ENCODE assay signal across 24 cellular contexts in genomic region chr2:9937968-9938367, GRCh38. TPM values are rescaled to one million over a fixed set of nuclear protein-coding genes. Genes with fewer than 3 reads are reported as not detected.
DNase-seq lines count a peak whose midpoint lies in the region; ATAC-seq, FAIRE-seq and TF ChIP-seq lines count a peak whose summit lies in the region.
"Had no signal": no experiment of that assay in that cellular context is flagged by ENCODE, and none has a peak within 500 bp of the region (broad histone marks: within the 10 kb centered on the region; RNA-seq: fewer than 3 reads in every experiment).

No MANE protein-coding gene starts in this region.

- H3K4me1 ChIP-seq in A549 (peaks cover 7% of the 10 kb centered on the region; the same call in 2 of the 3 replicates), neural progenitor cell (peaks cover 13% of the 10 kb centered on the region), right atrium auricular region (peaks cover 0 to 5% of the 10 kb centered on the region in 2 donors)
- H3K4me1 ChIP-seq: BLaER1 treated with 17β-estradiol and CSF1 and Interleukin-3, amounts not matched to agents 10 nM and 100 nM had no signal

- no peak for TF ChIP-seq CTCF in A549 (IDR thresholded peaks at IDR 0.05)
- TF ChIP-seq CTCF in WTC11 (IDR thresholded peaks at IDR 0.05) = no peak
- peak; percentile 4 for TF ChIP-seq CTCF in neural progenitor cell (IDR thresholded peaks at IDR 0.05)
- no peak for TF ChIP-seq CTCF in right atrium auricular region (IDR thresholded peaks at IDR 0.05)

- H3K4me2 ChIP-seq in A549 (no peak overlapping the region), neural progenitor cell (no peak overlapping the region)
- H3K4me2 ChIP-seq: BLaER1 treated with 17β-estradiol and CSF1 and Interleukin-3, amounts not matched to agents 10 nM and 100 nM had no signal

- H3K9ac ChIP-seq in neural progenitor cell = no peak overlapping the region
- H3K9ac ChIP-seq: BLaER1 treated with 17β-estradiol and CSF1 and Interleukin-3, amounts not matched to agents 10 nM and 100 nM had no signal

- H2AFZ ChIP-seq in neural progenitor cell (replicated peaks) = no peak overlapping the region

- H3K27me3 Mint-ChIP-seq in WTC11 (ENCODE audit: low read depth) (no peaks in the 10 kb centered on the region), neural progenitor cell (ENCODE audit: insufficient read depth, low read depth) (peaks cover 5% of the 10 kb centered on the region)
- H3K27me3 Mint-ChIP-seq: CD4-positive, alpha-beta memory T cell; IgD-negative memory B cell had no signal

- H3K36me3 ChIP-seq in neural progenitor cell = peaks cover 13% of the 10 kb centered on the region
- peaks cover 7% of the 10 kb centered on the region for H3K36me3 ChIP-seq in right atrium auricular region

- no peaks in the 10 kb centered on the region for H3F3A ChIP-seq in neural progenitor cell (ENCODE audit: low read depth)

- CTCF ChIA-PET in A549 (lab: Yijun Ruan, JAX) (interaction anchor here (0.6 to 1.3 kb wide), 2 partner anchors 38 to 111 kb away, joined by 3 read pairs; no protein-coding TSS in a partner anchor), WTC11 (lab: Charles Lee) (interaction anchor here (0.7 kb wide), 1 partner anchor 168 kb away, joined by 3 read pairs; no protein-coding TSS in a partner anchor)

- TF ChIP-seq RAD21 in A549 (conservative IDR thresholded peaks at IDR 0.05 in 1 of 2, IDR thresholded peaks at IDR 0.05 in 1 of 2) = no peak

- TF ChIP-seq POLR2A in A549 (IDR thresholded peaks at IDR 0.05; ENCODE audit: low read length) = no peak

- H3K4me3 ChIP-seq in A549 (no peak overlapping the region), neural progenitor cell (no peak overlapping the region), right atrium auricular region (no peak overlapping the region)
- H3K4me3 ChIP-seq: BLaER1 treated with 17β-estradiol and CSF1 and Interleukin-3, amounts not matched to agents 10 nM and 100 nM; SJCRH30 had no signal

- DNase-seq in A549 (ENCODE audit: low read depth in 1 of 2, low spot score in 1 of 2) = no peak
- peak; percentile 33 for DNase-seq in D341Med (ENCODE audit: low spot score)
- DNase-seq in WTC11 (ENCODE audit: low spot score) = peak; percentile 24
- DNase-seq in neural progenitor cell (ENCODE audit: low spot score) = no peak
- no peak for DNase-seq in stimulated activated CD4-positive, alpha-beta T cell treated with anti-CD3 and anti-CD28 coated beads, Interleukin-12 subunit alpha, Interleukin-12 subunit beta, amount 100 ng/mL, for 4 hours
- DNase-seq in DMS153 treated with DMSO at 0.1 percent for 48 hours (lab: John Stamatoyannopoulos, UW; ENCODE audit: unreplicated experiment) = no peak
- no peak for DNase-seq in right atrium auricular region (ENCODE audit: low spot score)
- DNase-seq in Ammon's horn (ENCODE audit: low spot score) = no peak
- DNase-seq: ACHN; Caco-2; CD4-positive, alpha-beta memory T cell; GDM1; Karpas-422; NCI-H1105 treated with DMSO at 0.1 percent for 48 hours; NCI-H2029 treated with DMSO at 0.1 percent for 48 hours; NCI-H345; NCI-H524; NCI-H774; SJCRH30 had no signal

- H3K36me3 Mint-ChIP-seq in WTC11 (peaks cover 23% of the 10 kb centered on the region), neural progenitor cell (peaks cover 13% of the 10 kb centered on the region)

- 0 out of 2 replicates have a peak overlapping the region, but pooled peaks have one; percentile 57 for H3K27ac Mint-ChIP-seq in WTC11
- no peak overlapping the region for H3K27ac Mint-ChIP-seq in neural progenitor cell

- H3K79me2 ChIP-seq in neural progenitor cell (ENCODE audit: low read depth) = no peaks in the 10 kb centered on the region

- H3K9me3 Mint-ChIP-seq in WTC11 (peaks cover 5% of the 10 kb centered on the region; the same call in 1 of the 2 replicates), neural progenitor cell (no peaks in the 10 kb centered on the region)
- H3K9me3 Mint-ChIP-seq: CD4-positive, alpha-beta memory T cell; IgD-negative memory B cell had no signal

- no peaks in the 10 kb centered on the region for H3K27me3 ChIP-seq in neural progenitor cell
- no peaks in the 10 kb centered on the region for H3K27me3 ChIP-seq in right atrium auricular region
- H3K27me3 ChIP-seq: BLaER1 treated with 17β-estradiol and CSF1 and Interleukin-3, amounts not matched to agents 10 nM and 100 nM; SJCRH30 had no signal

- H3K9me3 ChIP-seq in A549 = no peaks in the 10 kb centered on the region
- no peaks in the 10 kb centered on the region for H3K9me3 ChIP-seq in neural progenitor cell (ENCODE audit: low read depth)
- no peaks in the 10 kb centered on the region for H3K9me3 ChIP-seq in right atrium auricular region
- H3K9me3 ChIP-seq: BLaER1 treated with 17β-estradiol and CSF1 and Interleukin-3, amounts not matched to agents 10 nM and 100 nM; Caco-2; SJCRH30 had no signal

- H3K4me1 Mint-ChIP-seq in WTC11 (peaks cover 27% of the 10 kb centered on the region), neural progenitor cell (peaks cover 17% of the 10 kb centered on the region)
- H3K4me1 Mint-ChIP-seq: CD4-positive, alpha-beta memory T cell; IgD-negative memory B cell had no signal

- H3K4me3 Mint-ChIP-seq in WTC11 = no peak overlapping the region
- H3K4me3 Mint-ChIP-seq in neural progenitor cell = no peak overlapping the region
- H3K4me3 Mint-ChIP-seq: CD4-positive, alpha-beta memory T cell; IgD-negative memory B cell had no signal

- no peaks in the 10 kb centered on the region for H4K20me1 ChIP-seq in neural progenitor cell (ENCODE audit: low read depth)
- H4K20me1 ChIP-seq: BLaER1 treated with 17β-estradiol and CSF1 and Interleukin-3, amounts not matched to agents 10 nM and 100 nM had no signal

- TF ChIP-seq EP300 in A549 (IDR thresholded peaks at IDR 0.05) = no peak

- 87% methylated on average over 7 of the region's 9 CpGs for WGBS in A549 (ENCODE audit: missing lambda C conversion rate)

- ATAC-seq in A549 (peak; percentile 23 to 26; a peak in 3 of 6 replicates), WTC11 (peak; percentile 59)

- FAIRE-seq in A549 (lab: Jason Lieb, UNC) = no peak
- FAIRE-seq: GM19239, H54, RCC 7860 had no signal

- no peak overlapping the region for H3K27ac ChIP-seq in A549
- no peak overlapping the region for H3K27ac ChIP-seq in neural progenitor cell
- no peak overlapping the region for H3K27ac ChIP-seq in right atrium auricular region
- H3K27ac ChIP-seq: BLaER1 treated with 17β-estradiol and CSF1 and Interleukin-3, amounts not matched to agents 10 nM and 100 nM; SJCRH30 had no signal

- POLR2A ChIA-PET in A549 (lab: Yijun Ruan, JAX) (no interaction called here), WTC11 (lab: Charles Lee) (no interaction called here)

TF ChIP-seq in A549, 52 proteins besides CTCF, POLR2A, EP300 and RAD21 (continues in another document):
- TF ChIP-seq EHMT2 (IDR thresholded peaks at IDR 0.05; ENCODE audit: low read depth) (no peak), CBX2 (IDR thresholded peaks at IDR 0.05; ENCODE audit: borderline replicate concordance, low read depth) (no peak), HEYL (CRISPR knock-in tag; IDR thresholded peaks at IDR 0.05) (no peak), ZSCAN20 (CRISPR knock-in tag; IDR thresholded peaks at IDR 0.05) (no peak), FOSL2 (IDR thresholded peaks at IDR 0.05) (no peak), FOSL2 (CRISPR knock-in tag; IDR thresholded peaks at IDR 0.05) (no peak), ZFP36 (IDR thresholded peaks at IDR 0.05; ENCODE audit: borderline replicate concordance, partially characterized antibody) (no peak), HOXB13 (CRISPR knock-in tag; IDR thresholded peaks at IDR 0.05; ENCODE audit: low read depth) (no peak), SMC3 (IDR thresholded peaks at IDR 0.05) (no peak), PBX3 (IDR thresholded peaks at IDR 0.05) (no peak)

TF ChIP-seq in WTC11, 78 proteins besides CTCF, POLR2A, EP300 and RAD21 (continues in another document):
- TF ChIP-seq ZBTB21 (CRISPR knock-in tag; IDR thresholded peaks at IDR 0.05; ENCODE audit: borderline replicate concordance) = 0 out of 2 replicates have a peak, but pooled peaks have one; percentile 42
- no peak for TF ChIP-seq ARID4B (CRISPR knock-in tag; IDR thresholded peaks at IDR 0.05; ENCODE audit: borderline replicate concordance)

RNA-seq across cellular contexts. Expression of gene GRHL1, which starts 13.5 kb away (rescaled TPM):
- polyA plus RNA-seq in A549 (2011; rRNA removed) = 1.2 and 1.7 TPM in 2 replicates
- 0.93 and 0.98 TPM in 2 replicates for polyA plus RNA-seq in A549 (2012; cell fraction: cytosol; rRNA removed)
- polyA plus RNA-seq in A549 (2012; cell fraction: nucleus; rRNA removed) = 1.4 and 1.5 TPM in 2 replicates
- 0.59 to 0.84 TPM (median 0.68 TPM) in 3 replicates for polyA plus RNA-seq in A549 (2017; fragmentation: RNase III; extraction: RNeasy Plus Mini Kit Qiagen cat#74134 plus additional on column Dnase treatment)
- 0.92 and 3.4 TPM in 2 replicates for polyA minus RNA-seq in A549 (2011; rRNA and poly(A)+ RNA removed)
- total RNA-seq in WTC11 (2021) = 2.7 to 5.0 TPM (median 4.7 TPM) in 3 replicates
- 4.7 and 5.8 TPM in 2 replicates for total RNA-seq in neural progenitor cell (ENCODE audit: low replicate concordance)
- total RNA-seq in right atrium auricular region = 1 to 10 TPM; 1.3 to 3.2 TPM

Comparison
In these comparisons a context has a peak if more than half of its experiments do, and no peak if none do; other contexts are left out.
1. DNase-seq: peak in D341Med (single experiment) and WTC11 (single experiment); none in A549 (0 of 2), neural progenitor cell (single experiment), stimulated activated CD4-positive, alpha-beta T cell treated with anti-CD3 and anti-CD28 coated beads, Interleukin-12 subunit alpha, Interleukin-12 subunit beta, amount 100 ng/mL, for 4 hours (single experiment), DMS153 treated with DMSO at 0.1 percent for 48 hours (single experiment), right atrium auricular region (single experiment) and Ammon's horn (single experiment).